ENCODE assay signal across 8 cellular contexts in genomic region chr21:45541221-45542039, GRCh38. TPM values are rescaled to one million over a fixed set of nuclear protein-coding genes. Genes with fewer than 3 reads are reported as not detected.
A peak's percentile ranks its signal among the peaks of the same experiment; 100 is the strongest.
DNase-seq lines count a peak whose midpoint lies in the region; ATAC-seq lines count a peak whose summit lies in the region.

No MANE protein-coding gene starts in this region.

- WGBS in right cardiac atrium: 15% methylated on average over 50 of the region's 50 CpGs

- DNase-seq in NCI-H146 (lab: John Stamatoyannopoulos, UW) (peak; percentile 29), NCI-H146 treated with DMSO at 0.1 percent for 48 hours (lab: John Stamatoyannopoulos, UW; ENCODE audit: unreplicated experiment) (no peak), HuH-7.5 (ENCODE audit: low spot score) (peak; percentile 95), SW480 (ENCODE audit: low spot score) (peak; percentile 36), adipocyte (ENCODE audit: low read depth) (peak; percentile 72), right cardiac atrium (peak; percentile 88 to 94 (median 93))

- ATAC-seq in right cardiac atrium (peak; percentile 78 to 82), GM21360 (IDR thresholded peaks at IDR 0.05; ENCODE audit: unreplicated experiment) (no peak)

- H3K4me1 ChIP-seq in adipocyte (ENCODE audit: control insufficient read depth, insufficient read depth, low read length) (peaks cover 18% of the 10 kb centered on the region), right cardiac atrium (ENCODE audit: control insufficient read depth, insufficient read depth, low read length) (no peaks in the 10 kb centered on the region), rectal smooth muscle tissue (ENCODE audit: control insufficient read depth, insufficient read depth, low read length) (peaks cover 5% of the 10 kb centered on the region)

- H3K9ac ChIP-seq in adipocyte (ENCODE audit: low read length) (peak overlapping the region; percentile 22), rectal smooth muscle tissue (ENCODE audit: low read length) (no peak overlapping the region)

- H3K36me3 ChIP-seq in adipocyte (ENCODE audit: control insufficient read depth, insufficient read depth, low read length, severe bottlenecking) (no peaks in the 10 kb centered on the region), rectal smooth muscle tissue (ENCODE audit: control insufficient read depth, insufficient read depth, low read length) (no peaks in the 10 kb centered on the region)

- H3K4me3 ChIP-seq in adipocyte (ENCODE audit: low read length) (peak overlapping the region; percentile 68), right cardiac atrium (ENCODE audit: low read length) (peak overlapping the region; percentile 73), rectal smooth muscle tissue (ENCODE audit: low read length) (peak overlapping the region; percentile 58)

- H3K9me3 ChIP-seq in adipocyte (ENCODE audit: control insufficient read depth, low read length) (no peaks in the 10 kb centered on the region), right cardiac atrium (ENCODE audit: control insufficient read depth, low read length) (no peaks in the 10 kb centered on the region)

- intact Hi-C loops in right cardiac atrium (cut with DNase I): no loop called here

- no peak overlapping the region for H3K27ac ChIP-seq in right cardiac atrium (ENCODE audit: low read length)
- H3K27ac ChIP-seq in rectal smooth muscle tissue (ENCODE audit: low read depth, low read length): peak overlapping the region; percentile 2

- no peaks in the 10 kb centered on the region for H3K27me3 ChIP-seq in adipocyte (replicated peaks; ENCODE audit: control insufficient read depth, insufficient read depth, low read length)
- no peaks in the 10 kb centered on the region for H3K27me3 ChIP-seq in right cardiac atrium (ENCODE audit: control insufficient read depth, insufficient read depth)
- H3K27me3 ChIP-seq in rectal smooth muscle tissue (ENCODE audit: control insufficient read depth, insufficient read depth, low read length): no peaks in the 10 kb centered on the region

RNA-seq across cellular contexts. Expression of gene SLC19A1, which starts 0.8 kb away (rescaled TPM):
- 1 to 10 TPM; 2.3 to 5.0 (median 3.8) TPM for total RNA-seq in right cardiac atrium
- 3.9 TPM for polyA plus RNA-seq in right cardiac atrium
